In genomic region chr5:131536211-131536826, GRCh38 we compare ENCODE assay signal across 8 cellular contexts.
DNase-seq lines count a peak whose midpoint lies in the region; ATAC-seq and TF ChIP-seq lines count a peak whose summit lies in the region.

No MANE protein-coding gene starts in this region.

- H3K4me1 Mint-ChIP-seq in T-helper 1 cell treated with Interleukin-12 subunit alpha and Interleukin-12 subunit beta and Interleukin-4 antibody, amounts not matched to agents 30 μg/mL and 1 μg/mL, for 36 hours (ENCODE audit: low read depth) = peaks cover 62% of the 10 kb centered on the region

- DNase-seq in GM12864 (ENCODE audit: low read depth) (peak; percentile 47), GM03348 (ENCODE audit: low spot score) (no peak), ureter (ENCODE audit: low spot score) (no peak)
- no peak for DNase-seq in activated CD4-positive, CD25-positive, alpha-beta regulatory T cell treated with anti-CD3 and anti-CD28 coated beads, Interleukin-2, amount 50 U/mL, for 72 hours

- TF ChIP-seq CTCF in GM12864 (IDR thresholded peaks at IDR 0.05; ENCODE audit: low read depth, low read length, missing control alignments) = no peak

- peaks cover 26% of the 10 kb centered on the region for H3K36me3 Mint-ChIP-seq in T-helper 1 cell treated with Interleukin-12 subunit alpha and Interleukin-12 subunit beta and Interleukin-4 antibody, amounts not matched to agents 30 μg/mL and 1 μg/mL, for 36 hours (ENCODE audit: low read depth)

- H3K9me3 Mint-ChIP-seq in T-helper 1 cell treated with Interleukin-12 subunit alpha and Interleukin-12 subunit beta and Interleukin-4 antibody, amounts not matched to agents 30 μg/mL and 1 μg/mL, for 36 hours = no peaks in the 10 kb centered on the region

- H3K27me3 Mint-ChIP-seq in T-helper 1 cell treated with Interleukin-12 subunit alpha and Interleukin-12 subunit beta and Interleukin-4 antibody, amounts not matched to agents 30 μg/mL and 1 μg/mL, for 36 hours (ENCODE audit: low read depth) = no peaks in the 10 kb centered on the region

- peak overlapping the region; percentile 42 for H3K4me3 Mint-ChIP-seq in T-helper 1 cell treated with Interleukin-12 subunit alpha and Interleukin-12 subunit beta and Interleukin-4 antibody, amounts not matched to agents 30 μg/mL and 1 μg/mL, for 36 hours

- no peak overlapping the region for H3K4me3 ChIP-seq in GM12864 (ENCODE audit: low read depth, low read length)

- H3K27me3 ChIP-seq in layer of hippocampus (ENCODE audit: control insufficient read depth, insufficient read depth, low read length) = no peaks in the 10 kb centered on the region

- H3K27ac Mint-ChIP-seq in T-helper 1 cell treated with Interleukin-12 subunit alpha and Interleukin-12 subunit beta and Interleukin-4 antibody, amounts not matched to agents 30 μg/mL and 1 μg/mL, for 36 hours = peak overlapping the region; percentile 68

- peak overlapping the region; percentile 33 for H3K27ac ChIP-seq in layer of hippocampus (ENCODE audit: low read depth, low read length)

- peak; percentile 91 for ATAC-seq in GM21381 (IDR thresholded peaks at IDR 0.05; ENCODE audit: unreplicated experiment)
- peak; percentile 92 for ATAC-seq in HG03520 (IDR thresholded peaks at IDR 0.05; ENCODE audit: unreplicated experiment)
